Comparison of ENCODE assay signal across 1 cellular context in the genomic region with DNA sequence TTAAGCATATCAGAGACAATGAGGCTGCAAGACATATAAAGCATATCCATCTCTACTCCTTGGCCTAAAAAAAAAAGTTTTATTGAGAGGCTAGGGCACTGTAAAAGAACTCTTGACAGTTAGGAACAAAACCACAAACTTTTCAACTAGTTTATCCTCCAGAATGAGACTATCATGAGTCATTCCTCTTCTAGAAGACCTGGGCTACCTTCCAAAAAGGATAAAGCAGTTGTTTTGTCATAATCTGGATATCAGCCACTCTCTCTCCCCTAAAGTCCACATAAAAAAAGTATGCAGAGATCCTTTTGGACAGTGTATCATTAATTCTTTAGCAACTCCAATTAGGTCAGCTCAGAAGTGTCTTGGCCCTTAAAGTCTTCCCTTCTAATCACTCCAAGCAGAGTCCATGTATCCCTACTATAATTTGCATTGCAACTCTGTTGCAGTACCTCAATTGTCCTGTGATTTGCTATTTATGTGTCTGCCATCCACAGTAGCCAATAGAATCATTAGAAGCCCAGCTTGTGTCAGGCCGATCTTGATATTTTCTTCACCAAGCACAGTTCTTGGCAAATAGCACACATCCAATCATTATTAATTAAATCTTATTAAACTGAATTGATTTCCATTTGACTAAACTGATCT.
TF ChIP-seq lines count a peak whose summit lies in the region.

No MANE protein-coding gene starts in this region.

TF ChIP-seq in SK-N-SH, 30 proteins besides CTCF, POLR2A, EP300 and RAD21 (continued from another document):
- TF ChIP-seq, protein P1, sequence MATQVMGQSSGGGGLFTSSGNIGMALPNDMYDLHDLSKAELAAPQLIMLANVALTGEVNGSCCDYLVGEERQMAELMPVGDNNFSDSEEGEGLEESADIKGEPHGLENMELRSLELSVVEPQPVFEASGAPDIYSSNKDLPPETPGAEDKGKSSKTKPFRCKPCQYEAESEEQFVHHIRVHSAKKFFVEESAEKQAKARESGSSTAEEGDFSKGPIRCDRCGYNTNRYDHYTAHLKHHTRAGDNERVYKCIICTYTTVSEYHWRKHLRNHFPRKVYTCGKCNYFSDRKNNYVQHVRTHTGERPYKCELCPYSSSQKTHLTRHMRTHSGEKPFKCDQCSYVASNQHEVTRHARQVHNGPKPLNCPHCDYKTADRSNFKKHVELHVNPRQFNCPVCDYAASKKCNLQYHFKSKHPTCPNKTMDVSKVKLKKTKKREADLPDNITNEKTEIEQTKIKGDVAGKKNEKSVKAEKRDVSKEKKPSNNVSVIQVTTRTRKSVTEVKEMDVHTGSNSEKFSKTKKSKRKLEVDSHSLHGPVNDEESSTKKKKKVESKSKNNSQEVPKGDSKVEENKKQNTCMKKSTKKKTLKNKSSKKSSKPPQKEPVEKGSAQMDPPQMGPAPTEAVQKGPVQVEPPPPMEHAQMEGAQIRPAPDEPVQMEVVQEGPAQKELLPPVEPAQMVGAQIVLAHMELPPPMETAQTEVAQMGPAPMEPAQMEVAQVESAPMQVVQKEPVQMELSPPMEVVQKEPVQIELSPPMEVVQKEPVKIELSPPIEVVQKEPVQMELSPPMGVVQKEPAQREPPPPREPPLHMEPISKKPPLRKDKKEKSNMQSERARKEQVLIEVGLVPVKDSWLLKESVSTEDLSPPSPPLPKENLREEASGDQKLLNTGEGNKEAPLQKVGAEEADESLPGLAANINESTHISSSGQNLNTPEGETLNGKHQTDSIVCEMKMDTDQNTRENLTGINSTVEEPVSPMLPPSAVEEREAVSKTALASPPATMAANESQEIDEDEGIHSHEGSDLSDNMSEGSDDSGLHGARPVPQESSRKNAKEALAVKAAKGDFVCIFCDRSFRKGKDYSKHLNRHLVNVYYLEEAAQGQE (IDR thresholded peaks at IDR 0.05; ENCODE audit: low read depth, low read length): no peak
- TF ChIP-seq TCF12 (IDR thresholded peaks at IDR 0.05) (0 out of 2 replicates have a peak, but pooled peaks have one; percentile 29), NFIC (IDR thresholded peaks at IDR 0.05; ENCODE audit: borderline replicate concordance) (peak; percentile 70), YY1 (IDR thresholded peaks at IDR 0.05; ENCODE audit: low read depth) (no peak), GABPA (IDR thresholded peaks at IDR 0.05; ENCODE audit: low read depth) (no peak), FOSL2 (IDR thresholded peaks at IDR 0.05; ENCODE audit: borderline replicate concordance, low read depth) (peak; percentile 38; the same call in 1 of the 2 replicates), JUND (IDR thresholded peaks at IDR 0.05) (peak; percentile 46), CHD2 (IDR thresholded peaks at IDR 0.05; ENCODE audit: low read length, partially characterized antibody) (no peak), SMC3 (IDR thresholded peaks at IDR 0.05; ENCODE audit: low read depth, low read length) (no peak)
- TF ChIP-seq, protein P2, sequence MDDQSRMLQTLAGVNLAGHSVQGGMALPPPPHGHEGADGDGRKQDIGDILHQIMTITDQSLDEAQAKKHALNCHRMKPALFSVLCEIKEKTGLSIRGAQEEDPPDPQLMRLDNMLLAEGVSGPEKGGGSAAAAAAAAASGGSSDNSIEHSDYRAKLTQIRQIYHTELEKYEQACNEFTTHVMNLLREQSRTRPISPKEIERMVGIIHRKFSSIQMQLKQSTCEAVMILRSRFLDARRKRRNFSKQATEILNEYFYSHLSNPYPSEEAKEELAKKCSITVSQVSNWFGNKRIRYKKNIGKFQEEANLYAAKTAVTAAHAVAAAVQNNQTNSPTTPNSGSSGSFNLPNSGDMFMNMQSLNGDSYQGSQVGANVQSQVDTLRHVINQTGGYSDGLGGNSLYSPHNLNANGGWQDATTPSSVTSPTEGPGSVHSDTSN (IDR thresholded peaks at IDR 0.05): no peak
- TF ChIP-seq, protein P3, sequence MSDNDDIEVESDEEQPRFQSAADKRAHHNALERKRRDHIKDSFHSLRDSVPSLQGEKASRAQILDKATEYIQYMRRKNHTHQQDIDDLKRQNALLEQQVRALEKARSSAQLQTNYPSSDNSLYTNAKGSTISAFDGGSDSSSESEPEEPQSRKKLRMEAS (IDR thresholded peaks at IDR 0.05; ENCODE audit: low read depth): no peak
TF ChIP-seq in SK-N-SH: peak in this region for 4.
